Comparison of ENCODE assay signal across 11 cellular contexts in the genomic region with DNA sequence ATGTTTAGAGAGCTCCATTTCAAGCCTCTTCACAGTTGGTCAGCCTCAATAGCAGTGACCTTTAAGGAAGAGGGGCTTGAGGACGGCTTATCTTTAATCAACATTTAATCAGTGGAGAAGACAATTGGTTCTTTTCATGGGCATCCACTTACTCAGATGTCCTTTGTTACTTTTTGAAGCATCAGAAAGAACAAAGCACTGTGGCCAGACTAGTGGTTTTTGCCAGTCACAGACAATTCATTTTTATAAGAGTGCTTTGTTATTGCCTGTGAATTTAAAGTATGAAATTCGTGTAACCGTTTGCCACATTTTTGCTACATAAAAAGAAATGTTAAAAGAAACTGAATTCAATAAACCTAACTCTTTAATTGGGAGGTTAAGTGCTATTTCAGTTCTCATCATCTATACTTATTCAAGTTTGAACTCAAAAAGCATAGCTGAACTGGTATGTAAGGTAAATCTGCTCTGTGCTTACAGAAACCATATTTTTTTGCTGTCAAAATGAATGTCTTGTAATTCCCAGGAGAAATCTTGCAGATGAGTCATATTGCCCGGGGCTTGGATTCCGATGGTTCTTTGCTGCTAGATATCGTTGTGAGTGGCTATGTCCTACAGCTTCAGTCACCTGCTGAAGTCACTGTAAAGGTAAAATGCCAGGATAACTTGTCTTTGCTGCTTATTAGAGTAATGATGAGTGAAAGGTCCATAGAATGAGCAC.
DNase-seq lines count a peak whose midpoint lies in the region; ATAC-seq, FAIRE-seq and TF ChIP-seq lines count a peak whose summit lies in the region.
"Had no signal": no experiment of that assay in that cellular context is flagged by ENCODE, and none has a peak within 500 bp of the region (broad histone marks: within the 10 kb centered on the region; RNA-seq: fewer than 3 reads in every experiment).

No MANE protein-coding gene starts in this region.

- H3K4me2 ChIP-seq in smooth muscle cell = peak overlapping the region; percentile 32

- H3F3A ChIP-seq in smooth muscle cell (ENCODE audit: low read depth) = no peaks in the 10 kb centered on the region

- DNase-seq in H54 (ENCODE audit: insufficient read length, low spot score) (peak; percentile 14), SK-N-MC (ENCODE audit: low read depth, low spot score) (peak; percentile 72), fibroblast of the conjunctiva (ENCODE audit: low read depth) (peak; percentile 49), smooth muscle cell (lab: John Stamatoyannopoulos, UW; ENCODE audit: unreplicated experiment) (no peak), HuH-7.5 (ENCODE audit: low spot score) (no peak), HT-29 (ENCODE audit: low spot score) (no peak), T-helper 1 cell (no peak)
- DNase-seq: activated CD4-positive, alpha-beta memory T cell treated with anti-CD3 and anti-CD28 coated beads for 36 hours; stimulated activated naive CD8-positive, alpha-beta T cell treated with anti-CD3 and anti-CD28 coated beads, Interleukin-15, amount 100 ng/mL, for 72 hours had no signal

- H2AFZ ChIP-seq in smooth muscle cell (ENCODE audit: low read depth) = no peak overlapping the region

- no peak for ATAC-seq in HG02678 (IDR thresholded peaks at IDR 0.05; ENCODE audit: unreplicated experiment)
- ATAC-seq: Right ventricle myocardium inferior; stimulated activated naive CD8-positive, alpha-beta T cell treated with anti-CD3 and anti-CD28 coated beads, Interleukin-15, amount 100 ng/mL, for 72 hours had no signal

- 36% methylated on average over 6 of the region's 6 CpGs for WGBS in smooth muscle cell (ENCODE audit: low lambda C conversion rate)

- TF ChIP-seq POLR2A in H54 (IDR thresholded peaks at IDR 0.05; ENCODE audit: low read depth, low read length) = no peak

- peaks cover 7% of the 10 kb centered on the region; the same call in 1 of the 2 replicates for H3K9me3 ChIP-seq in SK-N-MC (ENCODE audit: low read depth, low read length)
- no peaks in the 10 kb centered on the region for H3K9me3 ChIP-seq in smooth muscle cell (replicated peaks; ENCODE audit: low read depth)

- H3K4me1 ChIP-seq in smooth muscle cell (ENCODE audit: low read depth) = peaks cover 21% of the 10 kb centered on the region

- peak overlapping the region; percentile 81 for H3K27ac ChIP-seq in SK-N-MC
- H3K27ac ChIP-seq in smooth muscle cell (ENCODE audit: low read depth) = peak overlapping the region; percentile 86

- FAIRE-seq in H54 (lab: Jason Lieb, UNC) = peak; percentile 97

- H3K9ac ChIP-seq in SK-N-MC (ENCODE audit: insufficient read length) (no peak overlapping the region), smooth muscle cell (ENCODE audit: low read depth) (no peak overlapping the region)

- H4K20me1 ChIP-seq in smooth muscle cell (ENCODE audit: low read depth) = no peaks in the 10 kb centered on the region

- peak overlapping the region; percentile 4; the same call in 1 of the 2 replicates for H3K4me3 ChIP-seq in SK-N-MC
- no peak overlapping the region for H3K4me3 ChIP-seq in smooth muscle cell

- H3K79me2 ChIP-seq in smooth muscle cell (ENCODE audit: low read depth) = no peaks in the 10 kb centered on the region

- no peaks in the 10 kb centered on the region for H3K27me3 ChIP-seq in smooth muscle cell (ENCODE audit: low read depth)

- no peak for TF ChIP-seq CTCF in smooth muscle cell (IDR thresholded peaks at IDR 0.05; ENCODE audit: borderline replicate concordance, insufficient read depth, poor library complexity, severe bottlenecking)

- H3K36me3 ChIP-seq in SK-N-MC (ENCODE audit: insufficient read depth, low read length) (peaks cover 84% of the 10 kb centered on the region), smooth muscle cell (ENCODE audit: low read depth) (peaks cover 11% of the 10 kb centered on the region)

Comparison
In these comparisons a context has a peak if more than half of its experiments do, and no peak if none do; other contexts are left out.
1. DNase-seq: peak in H54 (single experiment), SK-N-MC (single experiment) and fibroblast of the conjunctiva (single experiment); none in smooth muscle cell (single experiment), HuH-7.5 (single experiment), HT-29 (single experiment) and T-helper 1 cell (0 of 5).